Comparison of ENCODE assay signal across 8 cellular contexts in the genomic region with DNA sequence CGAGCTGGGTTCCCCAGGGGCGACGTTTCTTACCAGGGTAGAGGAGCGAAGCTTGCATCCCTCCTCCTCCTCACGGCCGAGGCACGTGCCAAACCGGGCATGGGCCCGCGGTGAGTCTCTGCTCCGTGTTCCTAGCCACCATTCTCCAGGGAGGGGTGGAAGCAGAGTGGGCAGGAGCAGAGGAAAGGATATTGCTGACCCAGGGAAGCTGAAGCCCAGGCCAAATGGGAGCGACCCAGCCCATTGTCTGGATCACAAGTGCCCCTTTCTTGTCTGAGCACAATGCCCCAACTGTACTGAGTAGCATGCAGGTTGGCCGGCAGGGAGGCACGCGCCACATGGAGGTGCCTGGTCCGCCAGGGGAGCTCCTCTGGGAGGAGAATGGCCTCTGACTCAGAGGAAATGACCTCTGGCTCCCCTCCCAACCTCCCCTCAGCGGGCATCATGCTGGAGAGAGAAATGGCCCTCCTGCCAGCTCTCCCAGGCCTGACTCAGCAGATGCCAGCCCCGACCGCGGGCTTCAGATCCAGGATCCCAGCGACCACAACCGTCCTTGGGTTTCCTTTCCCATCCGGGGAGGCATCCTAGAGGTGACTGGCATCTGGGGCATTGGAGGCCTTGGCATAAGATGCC. TPM values are rescaled to one million over a fixed set of nuclear protein-coding genes. Genes with fewer than 3 reads are reported as not detected.
DNase-seq lines count a peak whose midpoint lies in the region; ATAC-seq and TF ChIP-seq lines count a peak whose summit lies in the region.

No MANE protein-coding gene starts in this region.

- DNase-seq in AG08395 (ENCODE audit: low spot score), result peak; percentile 76
- DNase-seq in GM12864 (ENCODE audit: low read depth), result no peak
- peak; percentile 92 for DNase-seq in RKO (ENCODE audit: low spot score)
- peak; percentile 54 for DNase-seq in colonic mucosa
- no peak for DNase-seq in tibial nerve (ENCODE audit: low spot score in 2 of 2)

- H3K4me1 ChIP-seq in colonic mucosa, result peaks cover 8% of the 10 kb centered on the region
- peaks cover 5 to 18% (median 9%) of the 10 kb centered on the region in 4 donors for H3K4me1 ChIP-seq in liver (ENCODE audit: control insufficient read depth in 4 of 4, insufficient read depth in 4 of 4, low read length in 3 of 4)
- H3K4me1 ChIP-seq in tibial nerve, result peaks cover 0 to 32% (median 22%) of the 10 kb centered on the region in 4 donors

- H3K36me3 ChIP-seq in colonic mucosa, result no peaks in the 10 kb centered on the region
- H3K36me3 ChIP-seq in liver (ENCODE audit: control insufficient read depth in 4 of 4, insufficient read depth in 3 of 4, low read depth in 1 of 4, low read length in 3 of 4), result no peaks in the 10 kb centered on the region
- peaks cover 0 to 2% (median 0%) of the 10 kb centered on the region in 3 donors for H3K36me3 ChIP-seq in tibial nerve

- H3K4me3 ChIP-seq in GM12864 (ENCODE audit: low read depth, low read length), result peak overlapping the region; percentile 38
- no peak overlapping the region for H3K4me3 ChIP-seq in colonic mucosa
- H3K4me3 ChIP-seq in liver (ENCODE audit: low read depth in 1 of 3, low read length in 3 of 3), result peak overlapping the region in 1 of 3 donors; percentile 65
- peak overlapping the region; percentile 46 to 78 (median 56) for H3K4me3 ChIP-seq in tibial nerve

- WGBS in liver, result 14% methylated on average over 23 of the region's 23 CpGs
- WGBS in tibial nerve, 2 donors, result 6 to 14% methylated on average over 16 to 19 of the region's 23 CpGs

- no peaks in the 10 kb centered on the region for H3K9me3 ChIP-seq in colonic mucosa
- H3K9me3 ChIP-seq in liver (ENCODE audit: control insufficient read depth in 4 of 4, low read length in 3 of 4), result no peaks in the 10 kb centered on the region
- no peaks in the 10 kb centered on the region for H3K9me3 ChIP-seq in tibial nerve

- TF ChIP-seq EP300 in tibial nerve (IDR thresholded peaks at IDR 0.05), result peak in 1 of 2 donors; percentile 75

- TF ChIP-seq POLR2A in tibial nerve (IDR thresholded peaks at IDR 0.05), result no peak

- no peak for TF ChIP-seq CTCF in GM12864 (IDR thresholded peaks at IDR 0.05; ENCODE audit: low read depth, low read length, missing control alignments)
- no peak for TF ChIP-seq CTCF in colonic mucosa (IDR thresholded peaks at IDR 0.05)
- no peak for TF ChIP-seq CTCF in liver (IDR thresholded peaks at IDR 0.05; ENCODE audit: low read depth, low read length, missing input control)
- no peak for TF ChIP-seq CTCF in tibial nerve (IDR thresholded peaks at IDR 0.05)

- TF ChIP-seq RAD21 in liver (IDR thresholded peaks at IDR 0.05), result no peak

- ATAC-seq in GM21737 (IDR thresholded peaks at IDR 0.05; ENCODE audit: unreplicated experiment) (no peak), HG02970 (IDR thresholded peaks at IDR 0.05; ENCODE audit: low FRiP score, unreplicated experiment) (no peak)

- H3K9ac ChIP-seq in colonic mucosa (ENCODE audit: low read depth in 2 of 2, low read length in 2 of 2) (no peak overlapping the region), liver (ENCODE audit: low read depth in 1 of 2, low read length in 2 of 2) (no peak overlapping the region)

- intact Hi-C loops in colonic mucosa (cut with DNase I), result no loop called here

- H3K27ac ChIP-seq in colonic mucosa (no peak overlapping the region), liver (ENCODE audit: low read depth in 1 of 2, low read length in 2 of 2) (no peak overlapping the region), tibial nerve (peak overlapping the region; percentile 72 to 90 (median 84))

- no peaks in the 10 kb centered on the region for H3K27me3 ChIP-seq in colonic mucosa
- H3K27me3 ChIP-seq in liver (ENCODE audit: control insufficient read depth in 4 of 4, insufficient read depth in 4 of 4, low read length in 3 of 4), result no peaks in the 10 kb centered on the region
- peaks cover 0 to 36% of the 10 kb centered on the region in 2 donors for H3K27me3 ChIP-seq in tibial nerve

TF ChIP-seq in liver, 16 proteins besides CTCF, POLR2A, EP300 and RAD21:
- TF ChIP-seq NR2F2 (IDR thresholded peaks at IDR 0.05), result peak; percentile 54
- TF ChIP-seq, protein P1, sequence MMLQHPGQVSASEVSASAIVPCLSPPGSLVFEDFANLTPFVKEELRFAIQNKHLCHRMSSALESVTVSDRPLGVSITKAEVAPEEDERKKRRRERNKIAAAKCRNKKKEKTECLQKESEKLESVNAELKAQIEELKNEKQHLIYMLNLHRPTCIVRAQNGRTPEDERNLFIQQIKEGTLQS (IDR thresholded peaks at IDR 0.05), result no peak
TF ChIP-seq in liver: peak in this region for 1.

RNA-seq across cellular contexts. Expression of a gene that starts 1.1 kb away (rescaled TPM):
- total RNA-seq in colonic mucosa (1 to 10 TPM; 3.9 to 5.0 TPM), liver (under 1 TPM; 0.17 to 0.37 TPM), tibial nerve (10 to 100 TPM in 1 of 4 donors, 1 to 10 TPM in 3; 5.1 to 11.2 (median 7.5) TPM)
- polyA plus RNA-seq in liver, result 1 to 10 TPM in 1 of 2 donors, under 1 TPM in 1; 0.60 to 1.4 TPM

RNA-seq across cellular contexts. Expression of a gene that starts 21.3 kb away (rescaled TPM):
- total RNA-seq in colonic mucosa (10 to 100 TPM; 38.0 to 64.4 TPM), liver (10 to 100 TPM; 15.2 to 24.0 TPM), tibial nerve (10 to 100 TPM; 19.4 to 26.4 (median 23.2) TPM)
- 1 to 10 TPM; 3.1 to 6.4 TPM for polyA plus RNA-seq in liver

RNA-seq across cellular contexts. Expression of a gene that starts 25.7 kb away (rescaled TPM):
- total RNA-seq in colonic mucosa (10 to 100 TPM in 1 of 2 donors, 1 to 10 TPM in 1; 9.3 to 18.8 TPM), liver (1 to 10 TPM; 2.3 to 4.9 TPM), tibial nerve (100 to 1,000 TPM in 3 of 4 donors, 10 to 100 TPM in 1; 89.8 to 139 (median 111) TPM)
- 1 to 10 TPM; 1.5 to 1.8 TPM for polyA plus RNA-seq in liver

RNA-seq across cellular contexts. Expression of a gene that starts 38.4 kb away (rescaled TPM):
- total RNA-seq in colonic mucosa (10 to 100 TPM; 14.7 to 34.0 TPM), liver (100 to 1,000 TPM in 1 of 2 donors, 10 to 100 TPM in 1; 27.7 to 256 TPM), tibial nerve (1 to 10 TPM in 1 of 4 donors, under 1 TPM in 1, not detected in 2; 0.59 to 4.5 TPM)
- 100 to 1,000 TPM; 294 to 328 TPM for polyA plus RNA-seq in liver

RNA-seq across cellular contexts. Expression of a gene that starts 47.3 kb away (rescaled TPM):
- not detected for total RNA-seq in colonic mucosa
- total RNA-seq in liver, result not detected
- not detected for polyA plus RNA-seq in liver
- total RNA-seq in tibial nerve, result not detected

Comparison
In these comparisons a context has a peak if more than half of its experiments do, and no peak if none do; other contexts are left out.
1. DNase-seq: peak in AG08395 (single experiment), RKO (single experiment) and colonic mucosa (single experiment); none in GM12864 (single experiment) and tibial nerve (0 of 2).
2. H3K27ac ChIP-seq: peak in tibial nerve (4 of 4); none in colonic mucosa (single experiment) and liver (0 of 2).
3. RNA of a gene that starts 25.7 kb away (total RNA-seq): 89.8 to 139 TPM in tibial nerve; 9.3 to 18.8 TPM in colonic mucosa and 2.3 to 4.9 TPM in liver; every median in the first group is over 4 times any median in the second.